ENCODE assay signal across 8 cellular contexts in genomic region chr21:36097427-36098230, GRCh38. TPM values are rescaled to one million over a fixed set of nuclear protein-coding genes. Genes with fewer than 3 reads are reported as not detected.
A peak's percentile ranks its signal among the peaks of the same experiment; 100 is the strongest.
DNase-seq lines count a peak whose midpoint lies in the region; ATAC-seq and TF ChIP-seq lines count a peak whose summit lies in the region.

No MANE protein-coding gene starts in this region.

- H2AFZ ChIP-seq in mesenchymal stem cell (ENCODE audit: low read depth, low read length): no peak overlapping the region

- no peak overlapping the region for H3K4me3 ChIP-seq in mesenchymal stem cell (ENCODE audit: insufficient read depth in 1 of 2, low read depth in 1 of 2, low read length in 2 of 2)

- no peak overlapping the region for H3K4ac ChIP-seq in mesenchymal stem cell (ENCODE audit: low read depth in 1 of 2, low read length in 2 of 2)

- in situ Hi-C loops in GM13977 (cut with MboI; ENCODE audit: low pct_unique_long_range_greater_than_20kb, low sequenced_read_pairs, unreplicated experiment): no loop called here

- no peak overlapping the region for H3K9ac ChIP-seq in mesenchymal stem cell (ENCODE audit: low read length)

- H3K4me2 ChIP-seq in mesenchymal stem cell (ENCODE audit: low read length, poor library complexity, severe bottlenecking): peak overlapping the region; percentile 10

- ATAC-seq in HG03196 (IDR thresholded peaks at IDR 0.05; ENCODE audit: unreplicated experiment): peak; percentile 83

- peaks cover 0 to 5% of the 10 kb centered on the region in 2 experiments for H3K27me3 ChIP-seq in mesenchymal stem cell (ENCODE audit: control insufficient read depth in 1 of 2, insufficient read depth in 1 of 2, low read length in 2 of 2)

- H3K23ac ChIP-seq in mesenchymal stem cell (ENCODE audit: low read length in 2 of 2): no peak overlapping the region

- no peaks in the 10 kb centered on the region for H3K79me1 ChIP-seq in mesenchymal stem cell (replicated peaks; ENCODE audit: low read length, poor library complexity, severe bottlenecking)

- DNase-seq in GM13977 (ENCODE audit: low spot score): peak; percentile 38
- DNase-seq in amniotic epithelial cell (ENCODE audit: low read depth): peak; percentile 20
- peak; percentile 46 for DNase-seq in mesenchymal stem cell
- no peak for DNase-seq in RPMI8226
- no peak for DNase-seq in GM19238 (ENCODE audit: insufficient read length, low spot score)
- no peak for DNase-seq in NCI-H748 treated with DMSO at 0.1 percent for 48 hours (lab: John Stamatoyannopoulos, UW)
- DNase-seq in SK-N-DZ (ENCODE audit: low spot score): no peak

- TF ChIP-seq CTCF in GM13977 (IDR thresholded peaks at IDR 0.05; ENCODE audit: extremely low read depth, insufficient read depth, missing control alignments): no peak

- 69% methylated on average over 9 of the region's 9 CpGs for WGBS in mesenchymal stem cell

- H4K8ac ChIP-seq in mesenchymal stem cell (ENCODE audit: low read length): no peak overlapping the region

- H3K18ac ChIP-seq in mesenchymal stem cell (ENCODE audit: low read depth in 1 of 2, low read length in 2 of 2): no peak overlapping the region

- H2BK15ac ChIP-seq in mesenchymal stem cell (ENCODE audit: low read depth, poor library complexity, severe bottlenecking): no peak overlapping the region

- H3K14ac ChIP-seq in mesenchymal stem cell (ENCODE audit: low read length in 2 of 2): no peak overlapping the region

- peak overlapping the region; percentile 73 for H3K27ac ChIP-seq in mesenchymal stem cell (ENCODE audit: low read length, poor library complexity, severe bottlenecking)

- H2AK5ac ChIP-seq in mesenchymal stem cell (ENCODE audit: low read length, severe bottlenecking): peak overlapping the region; percentile 84

- no peak overlapping the region for H4K91ac ChIP-seq in mesenchymal stem cell (ENCODE audit: low read length)

- H2BK12ac ChIP-seq in mesenchymal stem cell (ENCODE audit: low read length in 2 of 2): no peak overlapping the region

- no peaks in the 10 kb centered on the region for H3K36me3 ChIP-seq in mesenchymal stem cell (ENCODE audit: control insufficient read depth in 1 of 2, insufficient read depth in 2 of 2, low read depth in 1 of 2, low read length in 2 of 2)

- H2BK5ac ChIP-seq in mesenchymal stem cell (ENCODE audit: low read depth, low read length, poor library complexity, severe bottlenecking): no peak overlapping the region

- H3K4me1 ChIP-seq in mesenchymal stem cell (ENCODE audit: control insufficient read depth, insufficient read depth, low read depth, low read length): peaks cover 4% of the 10 kb centered on the region

- peaks cover 13% of the 10 kb centered on the region for H3K9me3 ChIP-seq in mesenchymal stem cell (ENCODE audit: control insufficient read depth, low read length)

- no peak overlapping the region for H2BK120ac ChIP-seq in mesenchymal stem cell (ENCODE audit: low read depth, low read length)

RNA-seq across cellular contexts. Expression of gene CBR1, which starts 27.8 kb away (rescaled TPM):
- 12.2 TPM for polyA plus RNA-seq in mesenchymal stem cell (2013, experiment 1 of 2)
- polyA plus RNA-seq in mesenchymal stem cell (2013, experiment 2 of 2): 12.8 TPM
- 29.8 and 36.7 TPM in 2 replicates for polyA plus RNA-seq in SK-N-DZ (2014; cell fraction: cytosol; rRNA removed)
- 15.8 and 41.2 TPM in 2 replicates for polyA plus RNA-seq in SK-N-DZ (2014; cell fraction: nucleus; rRNA removed)

RNA-seq across cellular contexts. Expression of gene CBR3, which starts 37.2 kb away (rescaled TPM):
- polyA plus RNA-seq in mesenchymal stem cell (2013, experiment 1 of 2): 4.1 TPM
- polyA plus RNA-seq in mesenchymal stem cell (2013, experiment 2 of 2): 4.1 TPM
- polyA plus RNA-seq in SK-N-DZ (2014; cell fraction: cytosol; rRNA removed): 0.58 and 0.92 TPM in 2 replicates
- not detected in 2 replicates for polyA plus RNA-seq in SK-N-DZ (2014; cell fraction: nucleus; rRNA removed)

RNA-seq across cellular contexts. Expression of gene SETD4, which starts 37.3 kb away (rescaled TPM):
- 10.5 TPM for polyA plus RNA-seq in mesenchymal stem cell (2013, experiment 1 of 2)
- polyA plus RNA-seq in mesenchymal stem cell (2013, experiment 2 of 2): 10.3 TPM
- 15.6 and 15.8 TPM in 2 replicates for polyA plus RNA-seq in SK-N-DZ (2014; cell fraction: cytosol; rRNA removed)
- polyA plus RNA-seq in SK-N-DZ (2014; cell fraction: nucleus; rRNA removed): 24.2 and 30.2 TPM in 2 replicates

RNA-seq across cellular contexts. Expression of gene DOP1B, which starts 59.0 kb away (rescaled TPM):
- 1.8 TPM for polyA plus RNA-seq in mesenchymal stem cell (2013, experiment 1 of 2)
- 1.8 TPM for polyA plus RNA-seq in mesenchymal stem cell (2013, experiment 2 of 2)
- polyA plus RNA-seq in SK-N-DZ (2014; cell fraction: cytosol; rRNA removed): 5.4 and 7.7 TPM in 2 replicates
- 2.1 and 3.5 TPM in 2 replicates for polyA plus RNA-seq in SK-N-DZ (2014; cell fraction: nucleus; rRNA removed)

Comparison
In these comparisons a context has a peak if more than half of its experiments do, and no peak if none do; other contexts are left out.
1. DNase-seq: peak in GM13977 (single experiment), amniotic epithelial cell (single experiment) and mesenchymal stem cell (single experiment); none in RPMI8226 (single experiment), GM19238 (single experiment), NCI-H748 treated with DMSO at 0.1 percent for 48 hours (single experiment) and SK-N-DZ (single experiment).